8 cellular contexts compared by ENCODE assay signal in the genomic region with DNA sequence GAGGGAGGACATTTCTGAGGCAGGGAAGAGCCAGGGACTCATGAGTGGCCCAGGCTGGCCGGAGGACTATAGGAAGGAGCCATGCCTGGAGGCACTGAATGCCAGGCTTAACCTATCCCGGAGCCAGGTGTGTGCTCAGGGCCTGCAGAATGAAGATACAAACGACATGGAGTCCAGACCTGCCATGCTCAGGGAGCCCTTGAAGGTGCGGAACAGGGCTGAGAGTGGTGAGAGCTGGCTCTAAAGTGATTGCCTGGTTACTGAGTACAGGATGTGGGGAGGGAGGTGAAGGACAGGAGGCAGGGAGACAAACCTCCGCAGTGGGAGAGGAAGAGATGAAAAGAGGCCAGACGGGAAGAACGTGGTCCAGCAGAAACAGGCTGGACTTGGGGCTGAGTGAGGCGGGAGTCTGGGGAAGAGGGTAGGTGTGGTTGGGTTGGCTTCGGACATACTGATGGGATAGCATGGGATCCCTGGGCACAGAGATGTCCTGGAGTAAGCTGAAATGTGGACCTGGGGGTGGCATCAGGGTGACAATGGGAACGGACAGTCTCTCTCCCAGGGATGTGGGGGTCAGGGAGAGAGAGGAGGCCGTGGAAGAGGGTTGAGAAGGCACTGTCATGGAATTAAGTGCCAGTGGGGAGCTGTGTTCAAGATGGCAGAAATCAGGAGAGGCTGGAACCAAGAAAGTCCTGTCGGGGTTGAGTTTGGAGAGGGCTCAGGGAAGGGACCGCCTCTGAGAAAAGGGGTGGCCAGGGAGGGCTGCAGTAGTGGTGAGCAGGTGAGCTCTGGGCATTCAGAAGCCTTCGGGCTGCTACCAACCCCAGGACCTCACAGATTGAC. TPM values are rescaled to one million over a fixed set of nuclear protein-coding genes. Genes with fewer than 3 reads are reported as not detected.
DNase-seq lines count a peak whose midpoint lies in the region; ATAC-seq, FAIRE-seq and TF ChIP-seq lines count a peak whose summit lies in the region.

No MANE protein-coding gene starts in this region.

- ATAC-seq in WTC11 (no peak), GM19328 (IDR thresholded peaks at IDR 0.05; ENCODE audit: unreplicated experiment) (no peak)

- FAIRE-seq in GM12892 (lab: Jason Lieb, UNC), result no peak

- no peak for TF ChIP-seq POLR2A in GM12892 (IDR thresholded peaks at IDR 0.05; ENCODE audit: low read depth, low read length)

- H3K4me3 Mint-ChIP-seq in WTC11 (peak overlapping the region; percentile 66), glutamatergic neuron (ENCODE audit: unreplicated experiment) (peak overlapping the region; percentile 82)

- H3K9me3 Mint-ChIP-seq in WTC11 (no peaks in the 10 kb centered on the region), glutamatergic neuron (ENCODE audit: unreplicated experiment) (peaks cover 10% of the 10 kb centered on the region)

- TF ChIP-seq CTCF in HFF-Myc (IDR thresholded peaks at IDR 0.05; ENCODE audit: low read depth, low read length, missing control alignments), result no peak
- TF ChIP-seq CTCF in WTC11 (IDR thresholded peaks at IDR 0.05), result no peak
- TF ChIP-seq CTCF in glutamatergic neuron (IDR thresholded peaks at IDR 0.05; ENCODE audit: partially characterized antibody, unreplicated experiment), result no peak

- peak overlapping the region; percentile 36 to 100 (median 97) for H3K27ac ChIP-seq in skin epidermis

- H3K4me1 Mint-ChIP-seq in WTC11, result peaks cover 15% of the 10 kb centered on the region
- peaks cover 7% of the 10 kb centered on the region for H3K4me1 Mint-ChIP-seq in glutamatergic neuron (ENCODE audit: low read depth, unreplicated experiment)

- POLR2A ChIA-PET in WTC11 (lab: Charles Lee), result interaction anchor here (1.5 to 3.2 kb wide), 4 partner anchors 10 to 48 kb away, joined by 3 to 24 read pairs (median 11); a partner anchor contains a TSS

- peak overlapping the region; percentile 95 for H3K27ac Mint-ChIP-seq in WTC11
- peak overlapping the region; percentile 82 for H3K27ac Mint-ChIP-seq in glutamatergic neuron (ENCODE audit: unreplicated experiment)

- peaks cover 7% of the 10 kb centered on the region for H3K36me3 Mint-ChIP-seq in WTC11
- H3K36me3 Mint-ChIP-seq in glutamatergic neuron (ENCODE audit: unreplicated experiment), result no peaks in the 10 kb centered on the region

- CTCF ChIA-PET in WTC11 (lab: Charles Lee), result interaction anchor here (0.9 to 3.0 kb wide), 13 partner anchors 9 to 215 kb away, joined by 3 to 39 read pairs (median 7); a partner anchor contains a TSS

- H3K27me3 Mint-ChIP-seq in WTC11 (ENCODE audit: low read depth) (no peaks in the 10 kb centered on the region), glutamatergic neuron (ENCODE audit: unreplicated experiment) (peaks cover 16% of the 10 kb centered on the region)

- H3K4me3 ChIP-seq in HFF-Myc (replicated peaks; ENCODE audit: low read depth, low read length), result peak overlapping the region; percentile 52
- peak overlapping the region in 3 of 7 experiments; percentile 56 to 78 (median 60) for H3K4me3 ChIP-seq in skin epidermis

- DNase-seq in HFF-Myc (ENCODE audit: extremely low read depth, low read depth) (no peak), WTC11 (ENCODE audit: low spot score) (no peak), glutamatergic neuron (no peak), GM12892 (ENCODE audit: insufficient read length) (no peak), NCI-H187 (lab: John Stamatoyannopoulos, UW) (no peak)
- DNase-seq in stimulated activated CD4-positive, alpha-beta T cell treated with anti-CD3 and anti-CD28 coated beads, Interleukin-4, amount 100 ng/mL, for 4 hours, result no peak

TF ChIP-seq in WTC11, 78 proteins besides CTCF, POLR2A, EP300 and RAD21:
- TF ChIP-seq, protein P1, sequence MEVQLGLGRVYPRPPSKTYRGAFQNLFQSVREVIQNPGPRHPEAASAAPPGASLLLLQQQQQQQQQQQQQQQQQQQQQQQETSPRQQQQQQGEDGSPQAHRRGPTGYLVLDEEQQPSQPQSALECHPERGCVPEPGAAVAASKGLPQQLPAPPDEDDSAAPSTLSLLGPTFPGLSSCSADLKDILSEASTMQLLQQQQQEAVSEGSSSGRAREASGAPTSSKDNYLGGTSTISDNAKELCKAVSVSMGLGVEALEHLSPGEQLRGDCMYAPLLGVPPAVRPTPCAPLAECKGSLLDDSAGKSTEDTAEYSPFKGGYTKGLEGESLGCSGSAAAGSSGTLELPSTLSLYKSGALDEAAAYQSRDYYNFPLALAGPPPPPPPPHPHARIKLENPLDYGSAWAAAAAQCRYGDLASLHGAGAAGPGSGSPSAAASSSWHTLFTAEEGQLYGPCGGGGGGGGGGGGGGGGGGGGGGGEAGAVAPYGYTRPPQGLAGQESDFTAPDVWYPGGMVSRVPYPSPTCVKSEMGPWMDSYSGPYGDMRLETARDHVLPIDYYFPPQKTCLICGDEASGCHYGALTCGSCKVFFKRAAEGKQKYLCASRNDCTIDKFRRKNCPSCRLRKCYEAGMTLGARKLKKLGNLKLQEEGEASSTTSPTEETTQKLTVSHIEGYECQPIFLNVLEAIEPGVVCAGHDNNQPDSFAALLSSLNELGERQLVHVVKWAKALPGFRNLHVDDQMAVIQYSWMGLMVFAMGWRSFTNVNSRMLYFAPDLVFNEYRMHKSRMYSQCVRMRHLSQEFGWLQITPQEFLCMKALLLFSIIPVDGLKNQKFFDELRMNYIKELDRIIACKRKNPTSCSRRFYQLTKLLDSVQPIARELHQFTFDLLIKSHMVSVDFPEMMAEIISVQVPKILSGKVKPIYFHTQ (CRISPR knock-in tag; IDR thresholded peaks at IDR 0.05), result 0 out of 2 replicates have a peak, but pooled peaks have one; percentile 21
- TF ChIP-seq ZNF671 (CRISPR knock-in tag; IDR thresholded peaks at IDR 0.05), result no peak

RNA-seq across cellular contexts. Expression of a gene that starts 1.5 kb away (rescaled TPM):
- total RNA-seq in WTC11 (2021) (36.8 to 55.5 TPM (median 42.4 TPM) in 3 replicates), glutamatergic neuron (ENCODE audit: unreplicated experiment) (109 TPM)
- 22.1 TPM for polyA plus RNA-seq in GM12892 (2012; ENCODE audit: missing spikeins)

RNA-seq across cellular contexts. Expression of a gene that starts 15.8 kb away (rescaled TPM):
- 34.8 to 43.4 TPM (median 42.3 TPM) in 3 replicates for total RNA-seq in WTC11 (2021)
- total RNA-seq in glutamatergic neuron (ENCODE audit: unreplicated experiment), result 8.3 TPM
- 0.30 TPM for polyA plus RNA-seq in GM12892 (2012; ENCODE audit: missing spikeins)

RNA-seq across cellular contexts. Expression of a gene that starts 21.3 kb away (rescaled TPM):
- total RNA-seq in WTC11 (2021) (59.4 to 68.1 TPM (median 61.4 TPM) in 3 replicates), glutamatergic neuron (ENCODE audit: unreplicated experiment) (52.2 TPM)
- polyA plus RNA-seq in GM12892 (2012; ENCODE audit: missing spikeins), result 131 TPM
